In genomic region chr1:230104395-230105244, GRCh38 we compare ENCODE assay signal across 8 cellular contexts. TPM values are rescaled to one million over a fixed set of nuclear protein-coding genes. Genes with fewer than 3 reads are reported as not detected.
DNase-seq lines count a peak whose midpoint lies in the region; ATAC-seq, FAIRE-seq and TF ChIP-seq lines count a peak whose summit lies in the region.

No MANE protein-coding gene starts in this region.

- peaks cover 3 to 25% (median 17%) of the 10 kb centered on the region in 4 experiments; a peak in 6 of 7 replicates for H3K4me1 ChIP-seq in H1 (replicated peaks in 1 of 4; ENCODE audit: control insufficient read depth in 3 of 4, insufficient read depth in 4 of 4, low read length in 3 of 4)

- H2BK15ac ChIP-seq in H1 (ENCODE audit: low read length): no peak overlapping the region; the same call in 1 of the 2 replicates

- no peak overlapping the region for H3K14ac ChIP-seq in H1 (ENCODE audit: insufficient read length)

- peak; percentile 42 for DNase-seq in NCI-H82 (lab: John Stamatoyannopoulos, UW)
- no peak for DNase-seq in NCI-H82 treated with DMSO at 0.1 percent for 48 hours (lab: John Stamatoyannopoulos, UW; ENCODE audit: unreplicated experiment)
- DNase-seq in NCI-H446 treated with DMSO at 0.1 percent for 48 hours (lab: John Stamatoyannopoulos, UW): peak; percentile 40
- peak; percentile 68 for DNase-seq in activated CD8-positive, alpha-beta T cell treated with anti-CD3 and anti-CD28 coated beads, Interleukin-2, amount 10 ng/mL, durations not matched to agents 7 days and 5 days
- peak in 1 of 2 experiments; percentile 31 for DNase-seq in H1 (ENCODE audit: low read depth in 1 of 2, low spot score in 2 of 2)
- peak; percentile 53 for DNase-seq in middle frontal gyrus (ENCODE audit: extremely low spot score, low spot score)
- DNase-seq in stimulated activated CD8-positive, alpha-beta memory T cell treated with anti-CD3 and anti-CD28 coated beads, Interleukin-2, amount 100 ng/mL, for 48 hours (ENCODE audit: low read depth in 2 of 2): peak; percentile 69 to 77

- no peaks in the 10 kb centered on the region for H3K23me2 ChIP-seq in H1 (ENCODE audit: low read depth, low read length)

- CTCF ChIA-PET in activated CD8-positive, alpha-beta T cell treated with anti-CD3 and anti-CD28 coated beads, Interleukin-2, amount 10 ng/mL, durations not matched to agents 7 days and 5 days (lab: Charles Lee): interaction anchor here (1.3 to 2.6 kb wide), 3 partner anchors 16 to 444 kb away, joined by 3 to 11 read pairs (median 7); no protein-coding TSS in a partner anchor
- CTCF ChIA-PET in H1 (lab: Charles Lee; ENCODE audit: partially characterized antibody): interaction anchor here (0.6 to 11.3 kb wide), 6 partner anchors 9 to 572 kb away, joined by 3 to 79 read pairs (median 3); no protein-coding TSS in a partner anchor

- H3K36me3 Mint-ChIP-seq in activated CD8-positive, alpha-beta T cell treated with anti-CD3 and anti-CD28 coated beads, Interleukin-2, amount 10 ng/mL, durations not matched to agents 7 days and 5 days (ENCODE audit: low read depth): peaks cover 2% of the 10 kb centered on the region

- 77% methylated on average over 19 of the region's 19 CpGs; no CpG with 5 or more reads in 1 of the 2 experiments for WGBS in H1 (ENCODE audit: extremely low coverage in 1 of 2, insufficient coverage in 1 of 2, insufficient read length in 1 of 2, insufficient replicate concordance in 2 of 2, low coverage in 1 of 2, low lambda C conversion rate in 2 of 2, missing lambda C conversion rate in 1 of 2), 2 experiments

- peak overlapping the region; percentile 18; the same call in 1 of the 2 replicates for H3K27ac ChIP-seq in H1 (ENCODE audit: low read depth, low read length)

- H3K36me3 ChIP-seq in H1 (ENCODE audit: control insufficient read depth in 2 of 4, insufficient read depth in 4 of 4, low read length in 3 of 4): no peaks in the 10 kb centered on the region

- H3K4me3 Mint-ChIP-seq in activated CD8-positive, alpha-beta T cell treated with anti-CD3 and anti-CD28 coated beads, Interleukin-2, amount 10 ng/mL, durations not matched to agents 7 days and 5 days: peak overlapping the region; percentile 8

- peaks cover 9% of the 10 kb centered on the region; the same call in 1 of the 2 replicates for H3K79me1 ChIP-seq in H1 (ENCODE audit: low read depth, low read length)

- H4K5ac ChIP-seq in H1 (ENCODE audit: insufficient read length, low read depth, low read length): no peak overlapping the region

- H2AFZ ChIP-seq in H1 (ENCODE audit: low read length): no peak overlapping the region

- H3K4me2 ChIP-seq in H1 (ENCODE audit: insufficient read depth in 1 of 2, low read depth in 2 of 2, low read length in 2 of 2): no peak overlapping the region

- no peak overlapping the region for H2BK120ac ChIP-seq in H1 (replicated peaks; ENCODE audit: low read depth, low read length)

- no peak for TF ChIP-seq CTCF in H1 (IDR thresholded peaks at IDR 0.05; ENCODE audit: control extremely low read depth in 1 of 3, insufficient read depth in 1 of 3, low read depth in 1 of 3, low read length in 3 of 3)

- H3K4me3 ChIP-seq in H1 (ENCODE audit: extremely low read depth in 1 of 4, insufficient read depth in 2 of 4, low read depth in 3 of 4, low read length in 4 of 4): no peak overlapping the region

- peak; percentile 45 for ATAC-seq in HG03066 (IDR thresholded peaks at IDR 0.05; ENCODE audit: low read depth, unreplicated experiment)
- ATAC-seq in activated CD8-positive, alpha-beta T cell treated with anti-CD3 and anti-CD28 coated beads, Interleukin-2, amount 10 ng/mL, durations not matched to agents 7 days and 5 days: peak; percentile 67

- H3K4ac ChIP-seq in H1 (replicated peaks; ENCODE audit: insufficient read length, low read depth, low read length): no peak overlapping the region

- no peak for TF ChIP-seq POLR2A in H1 (IDR thresholded peaks at IDR 0.05; ENCODE audit: control extremely low read depth in 1 of 2, low read depth in 2 of 2, low read length in 2 of 2)

- H4K91ac ChIP-seq in H1 (replicated peaks; ENCODE audit: insufficient read length, low read length): no peak overlapping the region

- 0 out of 2 replicates have a peak overlapping the region, but pooled peaks have one; percentile 2 for H2BK12ac ChIP-seq in H1 (ENCODE audit: low read depth, low read length)

- no peak overlapping the region for H3K56ac ChIP-seq in H1 (replicated peaks; ENCODE audit: insufficient read length, low read depth, low read length)

- H3K4me1 Mint-ChIP-seq in activated CD8-positive, alpha-beta T cell treated with anti-CD3 and anti-CD28 coated beads, Interleukin-2, amount 10 ng/mL, durations not matched to agents 7 days and 5 days (ENCODE audit: low read depth): peaks cover 72% of the 10 kb centered on the region

- no peak overlapping the region for H2BK20ac ChIP-seq in H1 (ENCODE audit: low read length)

- H4K8ac ChIP-seq in H1 (ENCODE audit: extremely low read depth, insufficient read depth, low read length): no peak overlapping the region

- H3K23ac ChIP-seq in H1 (ENCODE audit: insufficient read length): no peak overlapping the region

- no peaks in the 10 kb centered on the region for H3K27me3 ChIP-seq in H1 (replicated peaks in 1 of 4; ENCODE audit: control insufficient read depth in 3 of 4, extremely low read depth in 1 of 4, insufficient read depth in 3 of 4, low read length in 3 of 4)

- TF ChIP-seq RAD21 in H1 (IDR thresholded peaks at IDR 0.05 in 1 of 2, conservative IDR thresholded peaks at IDR 0.05 in 1 of 2; ENCODE audit: low read depth in 2 of 2, low read length in 2 of 2): no peak

- no peak for FAIRE-seq in H1 (lab: Jason Lieb, UNC)

- H3K9me3 ChIP-seq in H1 (ENCODE audit: insufficient read depth in 2 of 2, low read depth in 1 of 2, low read length in 1 of 2): no peaks in the 10 kb centered on the region

- no peaks in the 10 kb centered on the region for H3K27me3 Mint-ChIP-seq in activated CD8-positive, alpha-beta T cell treated with anti-CD3 and anti-CD28 coated beads, Interleukin-2, amount 10 ng/mL, durations not matched to agents 7 days and 5 days (ENCODE audit: low read depth)

- peaks cover 3 to 5% of the 10 kb centered on the region in 2 experiments for H4K20me1 ChIP-seq in H1 (replicated peaks in 1 of 2; ENCODE audit: control insufficient read depth in 1 of 2, insufficient read depth in 2 of 2, low read length in 2 of 2)

- no peak overlapping the region for H3K18ac ChIP-seq in H1 (ENCODE audit: extremely low read depth, low read length)

- 0 out of 2 replicates have a peak overlapping the region, but pooled peaks have one; percentile 29 for H2BK5ac ChIP-seq in H1 (ENCODE audit: low read depth, low read length)

- H3K9me3 Mint-ChIP-seq in activated CD8-positive, alpha-beta T cell treated with anti-CD3 and anti-CD28 coated beads, Interleukin-2, amount 10 ng/mL, durations not matched to agents 7 days and 5 days (ENCODE audit: insufficient read depth): no peaks in the 10 kb centered on the region

- peaks cover 0 to 74% of the 10 kb centered on the region in 2 experiments; a peak in 2 of 4 replicates for H3K79me2 ChIP-seq in H1 (ENCODE audit: control insufficient read depth in 1 of 2, insufficient read depth in 2 of 2, low read length in 2 of 2)

- POLR2A ChIA-PET in activated CD8-positive, alpha-beta T cell treated with anti-CD3 and anti-CD28 coated beads, Interleukin-2, amount 10 ng/mL, durations not matched to agents 7 days and 5 days (lab: Charles Lee): interaction anchor here (0.8 kb wide), 2 partner anchors 8 to 12 kb away, joined by 3 read pairs; no protein-coding TSS in a partner anchor
- POLR2A ChIA-PET in H1 (lab: Charles Lee; ENCODE audit: partially characterized antibody): interaction anchor here (0.6 kb wide), 1 partner anchor 34 kb away, joined by 3 read pairs; no protein-coding TSS in a partner anchor

- no peak overlapping the region for H3K9ac ChIP-seq in H1 (replicated peaks in 1 of 4; ENCODE audit: extremely low read depth in 1 of 4, low read depth in 3 of 4, low read length in 3 of 4)

- peak overlapping the region; percentile 68 for H3K27ac Mint-ChIP-seq in activated CD8-positive, alpha-beta T cell treated with anti-CD3 and anti-CD28 coated beads, Interleukin-2, amount 10 ng/mL, durations not matched to agents 7 days and 5 days

- TF ChIP-seq EP300 in H1 (IDR thresholded peaks at IDR 0.05; ENCODE audit: borderline replicate concordance in 1 of 2, low read depth in 2 of 2, low read length in 2 of 2): no peak

- H2AK5ac ChIP-seq in H1 (ENCODE audit: low read depth, low read length): no peak overlapping the region

TF ChIP-seq in H1, 55 proteins besides CTCF, POLR2A, EP300 and RAD21 (continues in another document):
- TF ChIP-seq TAF1 (IDR thresholded peaks at IDR 0.05; ENCODE audit: low read depth, low read length) (no peak), CBX8 (IDR thresholded peaks at IDR 0.05; ENCODE audit: borderline replicate concordance, low read depth, low read length) (no peak), JUND (IDR thresholded peaks at IDR 0.05; ENCODE audit: low read length) (no peak), KDM1A (IDR thresholded peaks at IDR 0.05; ENCODE audit: borderline replicate concordance, low read length) (no peak), RBBP5 (IDR thresholded peaks at IDR 0.05; ENCODE audit: borderline replicate concordance, low read depth, low read length) (no peak), ZNF274 (IDR thresholded peaks at IDR 0.05; ENCODE audit: borderline replicate concordance, extremely low read depth, low read length) (no peak), SP4 (IDR thresholded peaks at IDR 0.05; ENCODE audit: low read length) (no peak), SIRT6 (IDR thresholded peaks at IDR 0.05; ENCODE audit: low read length) (no peak), USF2 (IDR thresholded peaks at IDR 0.05; ENCODE audit: low read length) (no peak)

RNA-seq across cellular contexts. Expression of gene GALNT2, which starts 37.6 kb away (rescaled TPM):
- 10 to 100 TPM; 20.7 to 21.2 TPM for total RNA-seq in activated CD8-positive, alpha-beta T cell treated with anti-CD3 and anti-CD28 coated beads, Interleukin-2, amount 10 ng/mL, durations not matched to agents 7 days and 5 days
- 75.3 and 83.7 TPM in 2 replicates for total RNA-seq in H1 (2021; fragmentation: NEBNext Ultra II Directional; extraction: Animal tissue kit (Norgen Biotek cat#: 25700))
- polyA plus RNA-seq in H1 (2011; rRNA removed): 34.5 and 47.8 TPM in 2 replicates
- polyA plus RNA-seq in H1 (2011; cell fraction: cytosol; rRNA removed): 40.8 TPM
- polyA plus RNA-seq in H1 (2011; cell fraction: nucleus; rRNA removed): 65.6 TPM
- 51.1 to 58.7 TPM (median 53.7 TPM) in 4 replicates for polyA plus RNA-seq in H1 (2012, experiment 1 of 2)
- 35.2 TPM for polyA plus RNA-seq in H1 (2012, experiment 2 of 2)
- polyA plus RNA-seq in H1 (2013, experiment 1 of 2): 90.5 TPM
- 94.8 TPM for polyA plus RNA-seq in H1 (2013, experiment 2 of 2)
- 34.8 and 35.8 TPM in 2 replicates for polyA minus RNA-seq in H1 (2011; rRNA and poly(A)+ RNA removed)
- polyA minus RNA-seq in H1 (2011; cell fraction: cytosol; rRNA and poly(A)+ RNA removed): 32.2 TPM
- polyA minus RNA-seq in H1 (2011; cell fraction: nucleus; rRNA and poly(A)+ RNA removed): 36.7 TPM
